12 cellular contexts compared by ENCODE assay signal in genomic region chr17:47875586-47875985, GRCh38. TPM values are rescaled to one million over a fixed set of nuclear protein-coding genes. Genes with fewer than 3 reads are reported as not detected.
"Had no signal": no experiment of that assay in that cellular context is flagged by ENCODE, and none has a peak within 500 bp of the region (broad histone marks: within the 10 kb centered on the region; RNA-seq: fewer than 3 reads in every experiment).

No MANE protein-coding gene starts in this region.

- H3K9me3 Mint-ChIP-seq: activated T-helper 17 cell treated with anti-CD3 and anti-CD28 coated beads, Interleukin-2, amount 50 U/mL, for 72 hours; natural killer cell treated with Interleukin-12 subunit alpha and Interleukin-12 subunit beta and Interleukin-15 and Interleukin-18, amount 100 ng/mL, for 72 hours; stimulated activated naive B cell treated with anti-CD40 and anti-IgM and Interleukin-4, amounts not matched to agents 10 μg/mL and 1 μg/mL and 100 μg/mL, for 72 hours had no signal

- H3K36me3 Mint-ChIP-seq: natural killer cell treated with Interleukin-12 subunit alpha and Interleukin-12 subunit beta and Interleukin-15 and Interleukin-18, amount 100 ng/mL, for 72 hours had no signal

- ATAC-seq: activated T-helper 17 cell treated with anti-CD3 and anti-CD28 coated beads, Interleukin-2, amount 50 U/mL, for 72 hours; esophagus mucosa; natural killer cell treated with Interleukin-12 subunit alpha and Interleukin-12 subunit beta and Interleukin-15 and Interleukin-18, amount 100 ng/mL, for 72 hours; stimulated activated naive B cell treated with anti-CD40 and anti-IgM and Interleukin-4, amounts not matched to agents 10 μg/mL and 1 μg/mL and 100 μg/mL, for 72 hours had no signal

- H3K27ac ChIP-seq: prostate gland, sigmoid colon, tibial artery, vagina, WERI-Rb-1 had no signal

- H3K27me3 ChIP-seq: vagina had no signal

- DNase-seq: activated CD4-positive, alpha-beta T cell treated with anti-CD3 and anti-CD28 coated beads, Interleukin-2, amount 50 U/mL, for 48 hours; activated naive CD4-positive, alpha-beta T cell treated with Interleukin-2 at 50 U/mL for 16 hours; islet precursor cell; sigmoid colon; stimulated activated naive B cell treated with anti-CD40 and anti-IgM and Interleukin-4, amounts not matched to agents 10 μg/mL and 1 μg/mL and 100 μg/mL, for 72 hours; tibial artery; WERI-Rb-1 had no signal

- H3K4me3 Mint-ChIP-seq: activated T-helper 17 cell treated with anti-CD3 and anti-CD28 coated beads, Interleukin-2, amount 50 U/mL, for 72 hours; natural killer cell treated with Interleukin-12 subunit alpha and Interleukin-12 subunit beta and Interleukin-15 and Interleukin-18, amount 100 ng/mL, for 72 hours; stimulated activated naive B cell treated with anti-CD40 and anti-IgM and Interleukin-4, amounts not matched to agents 10 μg/mL and 1 μg/mL and 100 μg/mL, for 72 hours had no signal

- H3K4me3 ChIP-seq: prostate gland, sigmoid colon, tibial artery, vagina had no signal

- H3K27ac Mint-ChIP-seq: activated T-helper 17 cell treated with anti-CD3 and anti-CD28 coated beads, Interleukin-2, amount 50 U/mL, for 72 hours; stimulated activated naive B cell treated with anti-CD40 and anti-IgM and Interleukin-4, amounts not matched to agents 10 μg/mL and 1 μg/mL and 100 μg/mL, for 72 hours had no signal

- H3K36me3 ChIP-seq: prostate gland, sigmoid colon, tibial artery, vagina, WERI-Rb-1 had no signal

- H3K9me3 ChIP-seq: prostate gland, sigmoid colon, tibial artery, vagina had no signal

RNA-seq across cellular contexts. Expression of gene LRRC46, which starts 44.1 kb away (rescaled TPM):
- total RNA-seq: vagina had no signal
